Comparison of ENCODE assay signal across 23 cellular contexts in the genomic region with DNA sequence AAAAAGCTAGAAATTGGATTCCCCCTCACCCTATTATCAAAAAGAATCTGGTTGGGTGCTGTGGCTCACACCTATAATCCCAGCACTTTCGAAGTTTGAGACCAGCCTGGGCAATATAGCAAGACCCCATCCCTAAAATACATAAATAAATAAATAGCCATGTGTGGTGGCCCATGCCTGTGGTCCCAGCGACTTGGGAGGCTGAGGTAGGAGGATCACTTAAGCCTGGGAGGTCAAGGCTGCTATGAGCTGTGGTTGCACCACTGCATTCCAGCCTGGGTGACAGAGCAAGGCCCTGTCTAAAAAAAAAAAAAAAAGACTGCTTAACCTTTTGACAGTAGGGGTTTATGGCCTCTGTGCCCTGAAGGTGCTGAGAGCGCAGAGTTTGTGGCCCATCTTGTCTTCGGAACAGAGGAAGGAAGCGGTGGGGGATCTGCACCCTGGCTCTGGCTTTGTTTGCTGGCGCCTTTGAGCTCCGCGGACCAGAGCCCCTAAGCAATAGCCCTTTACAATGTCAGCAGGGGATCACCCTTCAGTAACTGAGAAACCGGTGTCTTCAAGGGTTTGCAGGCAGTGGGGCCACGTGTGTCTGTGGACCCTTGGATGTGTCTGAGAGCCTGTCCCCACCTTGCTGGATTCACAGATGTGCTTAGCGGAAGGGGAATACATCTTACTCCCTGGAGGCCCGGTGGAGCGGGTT. TPM values are rescaled to one million over a fixed set of nuclear protein-coding genes. Genes with fewer than 3 reads are reported as not detected.
DNase-seq lines count a peak whose midpoint lies in the region; ATAC-seq and TF ChIP-seq lines count a peak whose summit lies in the region.
"Had no signal": no experiment of that assay in that cellular context is flagged by ENCODE, and none has a peak within 500 bp of the region (broad histone marks: within the 10 kb centered on the region; RNA-seq: fewer than 3 reads in every experiment).

No MANE protein-coding gene starts in this region.

- no peaks in the 10 kb centered on the region for H3K36me3 ChIP-seq in BLaER1 treated with 17β-estradiol and CSF1 and Interleukin-3, amounts not matched to agents 10 nM and 100 nM
- H3K36me3 ChIP-seq in trophoblast cell (ENCODE audit: control insufficient read depth in 1 of 2, insufficient read depth in 2 of 2, low read length in 2 of 2) (no peaks in the 10 kb centered on the region), upper lobe of right lung (no peaks in the 10 kb centered on the region), PC-3 (ENCODE audit: low read depth, low read length) (no peaks in the 10 kb centered on the region)
- H3K36me3 ChIP-seq: brain microvascular endothelial cell, left lung, ovary, Peyer's patch, right atrium auricular region, SJSA1 had no signal

- no peaks in the 10 kb centered on the region for H3F3A ChIP-seq in PC-3 (ENCODE audit: low read length, unreplicated experiment)

- H3K36me3 Mint-ChIP-seq in activated CD8-positive, alpha-beta T cell treated with anti-CD3 and anti-CD28 coated beads, Interleukin-2, amount 10 ng/mL, durations not matched to agents 7 days and 5 days (ENCODE audit: low read depth) = no peaks in the 10 kb centered on the region
- H3K36me3 Mint-ChIP-seq: CD4-positive, CD25-positive, alpha-beta regulatory T cell; natural killer cell had no signal

- no peak overlapping the region for H3K14ac ChIP-seq in trophoblast cell (ENCODE audit: low read length)

- peak overlapping the region; percentile 44 for H3K27ac Mint-ChIP-seq in activated CD8-positive, alpha-beta T cell treated with anti-CD3 and anti-CD28 coated beads, Interleukin-2, amount 10 ng/mL, durations not matched to agents 7 days and 5 days
- H3K27ac Mint-ChIP-seq: activated B cell treated with CpG ODN at 0.5 μM for 24 hours; activated T-helper 17 cell treated with anti-CD3 and anti-CD28 coated beads, Interleukin-2, amount 50 U/mL, for 72 hours; CD4-positive, CD25-positive, alpha-beta regulatory T cell; natural killer cell had no signal

- H4K91ac ChIP-seq in trophoblast cell (ENCODE audit: low read depth, low read length) = no peak overlapping the region

- POLR2A ChIA-PET in activated CD8-positive, alpha-beta T cell treated with anti-CD3 and anti-CD28 coated beads, Interleukin-2, amount 10 ng/mL, durations not matched to agents 7 days and 5 days (lab: Charles Lee) = interaction anchor here (0.9 to 2.8 kb wide), 9 partner anchors 15 to 126 kb away, joined by 3 to 20 read pairs (median 7); a partner anchor contains a TSS
- POLR2A ChIA-PET in PC-3 (lab: Charles Lee; ENCODE audit: unreplicated experiment) = no interaction called here

- H2BK120ac ChIP-seq in trophoblast cell (ENCODE audit: insufficient read depth, low read length, poor library complexity) = no peak overlapping the region

- peaks cover 0 to 5% (median 0%) of the 10 kb centered on the region in 11 experiments; a peak in 1 of 22 replicates for H4K20me1 ChIP-seq in BLaER1 treated with 17β-estradiol and CSF1 and Interleukin-3, amounts not matched to agents 10 nM and 100 nM
- no peaks in the 10 kb centered on the region for H4K20me1 ChIP-seq in PC-3 (ENCODE audit: low read length)

- no peaks in the 10 kb centered on the region for H3K9me2 ChIP-seq in PC-3 (replicated peaks; ENCODE audit: low read length)

- H3K27me3 ChIP-seq in BLaER1 treated with 17β-estradiol and CSF1 and Interleukin-3, amounts not matched to agents 10 nM and 100 nM = no peaks in the 10 kb centered on the region
- H3K27me3 ChIP-seq in trophoblast cell (ENCODE audit: insufficient read depth, low read length) (no peaks in the 10 kb centered on the region), upper lobe of right lung (no peaks in the 10 kb centered on the region), PC-3 (ENCODE audit: low read length) (no peaks in the 10 kb centered on the region)
- H3K27me3 ChIP-seq: brain microvascular endothelial cell, left lung, ovary, Peyer's patch, right atrium auricular region, SJSA1 had no signal

- no peak overlapping the region for H4K8ac ChIP-seq in trophoblast cell (ENCODE audit: low read depth, low read length)

- intact Hi-C loops in upper lobe of right lung (cut with DNase I) = no loop called here
- intact Hi-C loops in PC-3 (cut with micrococcal nuclease) = loop anchor here (2.0 kb wide), 1 partner anchor 97 kb away; no protein-coding TSS in a partner anchor

- H2AFZ ChIP-seq in trophoblast cell (ENCODE audit: insufficient read depth, low read length, poor library complexity) = no peak overlapping the region
- H2AFZ ChIP-seq in PC-3 (ENCODE audit: low read length) = no peak overlapping the region

- H3K9me3 Mint-ChIP-seq in activated CD8-positive, alpha-beta T cell treated with anti-CD3 and anti-CD28 coated beads, Interleukin-2, amount 10 ng/mL, durations not matched to agents 7 days and 5 days (ENCODE audit: insufficient read depth) = no peaks in the 10 kb centered on the region
- H3K9me3 Mint-ChIP-seq: activated B cell treated with CpG ODN at 0.5 μM for 24 hours; activated T-helper 17 cell treated with anti-CD3 and anti-CD28 coated beads, Interleukin-2, amount 50 U/mL, for 72 hours; CD4-positive, CD25-positive, alpha-beta regulatory T cell; natural killer cell had no signal

- H3K27ac ChIP-seq in BLaER1 treated with 17β-estradiol and CSF1 and Interleukin-3, amounts not matched to agents 10 nM and 100 nM = no peak overlapping the region
- no peak overlapping the region for H3K27ac ChIP-seq in trophoblast cell (ENCODE audit: low read depth, low read length)
- H3K27ac ChIP-seq in upper lobe of right lung = no peak overlapping the region
- H3K27ac ChIP-seq in PC-3 (ENCODE audit: low read length) = no peak overlapping the region
- H3K27ac ChIP-seq: brain microvascular endothelial cell, left lung, ovary, Peyer's patch, right atrium auricular region, SJSA1 had no signal

- peaks cover 8% of the 10 kb centered on the region for H3K27me3 Mint-ChIP-seq in activated CD8-positive, alpha-beta T cell treated with anti-CD3 and anti-CD28 coated beads, Interleukin-2, amount 10 ng/mL, durations not matched to agents 7 days and 5 days (ENCODE audit: low read depth)
- H3K27me3 Mint-ChIP-seq: activated T-helper 17 cell treated with anti-CD3 and anti-CD28 coated beads, Interleukin-2, amount 50 U/mL, for 72 hours had no signal

- H2BK5ac ChIP-seq in trophoblast cell (ENCODE audit: low read depth, low read length, poor library complexity) = no peak overlapping the region

- H3K4me2 ChIP-seq in BLaER1 treated with 17β-estradiol and CSF1 and Interleukin-3, amounts not matched to agents 10 nM and 100 nM = peak overlapping the region; percentile 56 to 80 (median 69)
- H3K4me2 ChIP-seq in trophoblast cell (ENCODE audit: low read length) (no peak overlapping the region), PC-3 (ENCODE audit: low read length) (no peak overlapping the region)

- WGBS in trophoblast cell (ENCODE audit: extremely low coverage, insufficient coverage, insufficient read length) = no CpG with 5 or more reads among the region's 13 CpGs

- no peak overlapping the region for H3K23ac ChIP-seq in trophoblast cell (ENCODE audit: low read length)

- no peak overlapping the region for H3K4me3 ChIP-seq in BLaER1 treated with 17β-estradiol and CSF1 and Interleukin-3, amounts not matched to agents 10 nM and 100 nM
- no peak overlapping the region for H3K4me3 ChIP-seq in trophoblast cell (ENCODE audit: low read depth, low read length)
- no peak overlapping the region for H3K4me3 ChIP-seq in upper lobe of right lung
- H3K4me3 ChIP-seq in PC-3 (ENCODE audit: low read length) = no peak overlapping the region
- H3K4me3 ChIP-seq: left lung, ovary, Peyer's patch, right atrium auricular region, SJSA1 had no signal

- H3K4me1 Mint-ChIP-seq in activated CD8-positive, alpha-beta T cell treated with anti-CD3 and anti-CD28 coated beads, Interleukin-2, amount 10 ng/mL, durations not matched to agents 7 days and 5 days (ENCODE audit: low read depth) = peaks cover 25% of the 10 kb centered on the region
- H3K4me1 Mint-ChIP-seq: activated T-helper 17 cell treated with anti-CD3 and anti-CD28 coated beads, Interleukin-2, amount 50 U/mL, for 72 hours; natural killer cell had no signal

- no TSS peak for BruUV-seq in PC-3 (replicated peaks; lab: Mats Ljungman, UMichigan)

- CTCF ChIA-PET in activated CD8-positive, alpha-beta T cell treated with anti-CD3 and anti-CD28 coated beads, Interleukin-2, amount 10 ng/mL, durations not matched to agents 7 days and 5 days (lab: Charles Lee) = interaction anchor here (0.6 to 4.7 kb wide), 58 partner anchors 11 to 595 kb away, joined by 3 to 288 read pairs (median 6); a partner anchor contains a TSS
- CTCF ChIA-PET in PC-3 (lab: Charles Lee) = interaction anchor here (0.5 to 1.7 kb wide), 12 partner anchors 11 to 782 kb away, joined by 3 to 21 read pairs (median 6); no protein-coding TSS in a partner anchor

- no peak overlapping the region for H3K4ac ChIP-seq in trophoblast cell (ENCODE audit: low read depth, low read length)

- peaks cover 31 to 51% (median 43%) of the 10 kb centered on the region in 10 experiments for H3K4me1 ChIP-seq in BLaER1 treated with 17β-estradiol and CSF1 and Interleukin-3, amounts not matched to agents 10 nM and 100 nM
- H3K4me1 ChIP-seq in trophoblast cell (ENCODE audit: control insufficient read depth in 1 of 2, insufficient read depth in 2 of 2, low read length in 2 of 2) = peaks cover 5% of the 10 kb centered on the region in 2 experiments
- H3K4me1 ChIP-seq in upper lobe of right lung = no peaks in the 10 kb centered on the region
- no peaks in the 10 kb centered on the region for H3K4me1 ChIP-seq in PC-3 (ENCODE audit: insufficient read depth, low read length)

- H3K9ac ChIP-seq in BLaER1 treated with 17β-estradiol and CSF1 and Interleukin-3, amounts not matched to agents 10 nM and 100 nM = peak overlapping the region in 2 of 11 experiments; percentile 1 to 20; a peak in 2 of 22 replicates
- H3K9ac ChIP-seq in trophoblast cell (ENCODE audit: low read length) (no peak overlapping the region), PC-3 (ENCODE audit: low read length) (no peak overlapping the region)

- no peak overlapping the region for H2AK5ac ChIP-seq in trophoblast cell (ENCODE audit: low read length)

- no peak overlapping the region for H2BK12ac ChIP-seq in trophoblast cell (ENCODE audit: low read length)

- H3K79me1 ChIP-seq in trophoblast cell (ENCODE audit: low read length) = no peaks in the 10 kb centered on the region

- H3K79me2 ChIP-seq in trophoblast cell (ENCODE audit: control insufficient read depth, insufficient read depth, low read length, poor library complexity) (no peaks in the 10 kb centered on the region), PC-3 (ENCODE audit: low read length) (no peaks in the 10 kb centered on the region)

- no peak overlapping the region for H3K18ac ChIP-seq in trophoblast cell (ENCODE audit: low read length)

- TF ChIP-seq CTCF in upper lobe of right lung (IDR thresholded peaks at IDR 0.05) = no peak
- no peak for TF ChIP-seq CTCF in PC-3 (conservative IDR thresholded peaks at IDR 0.05; ENCODE audit: low read depth, low read length)

- H3K9me3 ChIP-seq in BLaER1 treated with 17β-estradiol and CSF1 and Interleukin-3, amounts not matched to agents 10 nM and 100 nM (replicated peaks in 1 of 11) = no peaks in the 10 kb centered on the region
- H3K9me3 ChIP-seq in trophoblast cell (ENCODE audit: insufficient read depth, low read depth, low read length) (peaks cover 2% of the 10 kb centered on the region), upper lobe of right lung (no peaks in the 10 kb centered on the region), PC-3 (ENCODE audit: low read length) (no peaks in the 10 kb centered on the region)
- H3K9me3 ChIP-seq: left lung, ovary, Peyer's patch, right atrium auricular region, SJSA1 had no signal

- no peak overlapping the region for H4K12ac ChIP-seq in trophoblast cell (ENCODE audit: low read depth, low read length)

- peak; percentile 62 for ATAC-seq in activated CD8-positive, alpha-beta T cell treated with anti-CD3 and anti-CD28 coated beads, Interleukin-2, amount 10 ng/mL, durations not matched to agents 7 days and 5 days
- ATAC-seq in upper lobe of right lung (no peak), PC-3 (no peak)

- peak overlapping the region; percentile 70 for H3K4me3 Mint-ChIP-seq in activated CD8-positive, alpha-beta T cell treated with anti-CD3 and anti-CD28 coated beads, Interleukin-2, amount 10 ng/mL, durations not matched to agents 7 days and 5 days
- H3K4me3 Mint-ChIP-seq: activated B cell treated with CpG ODN at 0.5 μM for 24 hours; activated T-helper 17 cell treated with anti-CD3 and anti-CD28 coated beads, Interleukin-2, amount 50 U/mL, for 72 hours; natural killer cell had no signal

- peak; percentile 6 for DNase-seq in KG1 (lab: John Stamatoyannopoulos, UW)
- peak; percentile 63 for DNase-seq in activated CD8-positive, alpha-beta T cell treated with anti-CD3 and anti-CD28 coated beads, Interleukin-2, amount 10 ng/mL, durations not matched to agents 7 days and 5 days
- peak; percentile 51 to 65 for DNase-seq in trophoblast cell
- no peak for DNase-seq in upper lobe of right lung
- no peak for DNase-seq in SKM-1 treated with dmso at 0.1 percent for 144 hours (lab: John Stamatoyannopoulos, UW; ENCODE audit: unreplicated experiment)
- DNase-seq in PC-3 = no peak
- DNase-seq: NCI-H1105 treated with DMSO at 0.1 percent for 48 hours, NCI-H2081 treated with DMSO at 0.1 percent for 48 hours had no signal

RNA-seq across cellular contexts. Expression of a gene that starts 22.0 kb away (rescaled TPM):
- total RNA-seq in activated CD8-positive, alpha-beta T cell treated with anti-CD3 and anti-CD28 coated beads, Interleukin-2, amount 10 ng/mL, durations not matched to agents 7 days and 5 days = under 1 TPM; 0.16 to 0.18 TPM
- polyA plus RNA-seq in trophoblast cell (2013) = not detected in 2 replicates
- total RNA-seq in upper lobe of right lung (not detected), PC-3 (2014; rRNA removed) (not detected in 2 replicates)
- total RNA-seq: activated B cell treated with CpG ODN at 0.5 μM for 24 hours; activated CD8-positive, alpha-beta memory T cell treated with anti-CD3 and anti-CD28 coated beads for 36 hours; activated T-helper 17 cell treated with anti-CD3 and anti-CD28 coated beads, Interleukin-2, amount 50 U/mL, for 72 hours; CD4-positive, CD25-positive, alpha-beta regulatory T cell; esophagus mucosa; HT-29; natural killer cell; ovary; right atrium auricular region; SJSA1; ureter had no signal
- polyA plus RNA-seq: CD4-positive, CD25-positive, alpha-beta regulatory T cell; ovary had no signal

RNA-seq across cellular contexts. Expression of a gene that starts 58.5 kb away (rescaled TPM):
- 1 to 10 TPM; 6.3 to 6.4 TPM for total RNA-seq in activated CD8-positive, alpha-beta T cell treated with anti-CD3 and anti-CD28 coated beads, Interleukin-2, amount 10 ng/mL, durations not matched to agents 7 days and 5 days
- polyA plus RNA-seq in trophoblast cell (2013) = 0.05 and 0.06 TPM in 2 replicates
- not detected for total RNA-seq in upper lobe of right lung
- total RNA-seq in PC-3 (2014; rRNA removed) = 0.18 TPM in 1 of 2 replicates, not detected in the other
- total RNA-seq: activated B cell treated with CpG ODN at 0.5 μM for 24 hours; CD4-positive, CD25-positive, alpha-beta regulatory T cell; esophagus mucosa; HT-29; left lung; natural killer cell; ovary; Peyer's patch; right atrium auricular region; SJSA1; ureter had no signal
- polyA plus RNA-seq: ovary had no signal

Comparison
In these comparisons a context has a peak if more than half of its experiments do, and no peak if none do; other contexts are left out.
1. H3K4me2 ChIP-seq: peak in BLaER1 treated with 17β-estradiol and CSF1 and Interleukin-3, amounts not matched to agents 10 nM and 100 nM (11 of 11); none in trophoblast cell (single experiment) and PC-3 (single experiment).
2. DNase-seq: peak in KG1 (single experiment), activated CD8-positive, alpha-beta T cell treated with anti-CD3 and anti-CD28 coated beads, Interleukin-2, amount 10 ng/mL, durations not matched to agents 7 days and 5 days (single experiment) and trophoblast cell (2 of 2); none in upper lobe of right lung (single experiment), SKM-1 treated with dmso at 0.1 percent for 144 hours (single experiment) and PC-3 (single experiment).